Comparison of ENCODE assay signal across 1 cellular context in genomic region chr9:131595771-131596743, GRCh38.
TF ChIP-seq lines count a peak whose summit lies in the region.

No MANE protein-coding gene starts in this region.

TF ChIP-seq in HepG2, 621 proteins besides CTCF, POLR2A, EP300 and RAD21 (continued from another document):
- TF ChIP-seq, protein P1, sequence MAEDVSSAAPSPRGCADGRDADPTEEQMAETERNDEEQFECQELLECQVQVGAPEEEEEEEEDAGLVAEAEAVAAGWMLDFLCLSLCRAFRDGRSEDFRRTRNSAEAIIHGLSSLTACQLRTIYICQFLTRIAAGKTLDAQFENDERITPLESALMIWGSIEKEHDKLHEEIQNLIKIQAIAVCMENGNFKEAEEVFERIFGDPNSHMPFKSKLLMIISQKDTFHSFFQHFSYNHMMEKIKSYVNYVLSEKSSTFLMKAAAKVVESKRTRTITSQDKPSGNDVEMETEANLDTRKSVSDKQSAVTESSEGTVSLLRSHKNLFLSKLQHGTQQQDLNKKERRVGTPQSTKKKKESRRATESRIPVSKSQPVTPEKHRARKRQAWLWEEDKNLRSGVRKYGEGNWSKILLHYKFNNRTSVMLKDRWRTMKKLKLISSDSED (CRISPR knock-in tag; IDR thresholded peaks at IDR 0.05), result no peak
- TF ChIP-seq, protein P2, sequence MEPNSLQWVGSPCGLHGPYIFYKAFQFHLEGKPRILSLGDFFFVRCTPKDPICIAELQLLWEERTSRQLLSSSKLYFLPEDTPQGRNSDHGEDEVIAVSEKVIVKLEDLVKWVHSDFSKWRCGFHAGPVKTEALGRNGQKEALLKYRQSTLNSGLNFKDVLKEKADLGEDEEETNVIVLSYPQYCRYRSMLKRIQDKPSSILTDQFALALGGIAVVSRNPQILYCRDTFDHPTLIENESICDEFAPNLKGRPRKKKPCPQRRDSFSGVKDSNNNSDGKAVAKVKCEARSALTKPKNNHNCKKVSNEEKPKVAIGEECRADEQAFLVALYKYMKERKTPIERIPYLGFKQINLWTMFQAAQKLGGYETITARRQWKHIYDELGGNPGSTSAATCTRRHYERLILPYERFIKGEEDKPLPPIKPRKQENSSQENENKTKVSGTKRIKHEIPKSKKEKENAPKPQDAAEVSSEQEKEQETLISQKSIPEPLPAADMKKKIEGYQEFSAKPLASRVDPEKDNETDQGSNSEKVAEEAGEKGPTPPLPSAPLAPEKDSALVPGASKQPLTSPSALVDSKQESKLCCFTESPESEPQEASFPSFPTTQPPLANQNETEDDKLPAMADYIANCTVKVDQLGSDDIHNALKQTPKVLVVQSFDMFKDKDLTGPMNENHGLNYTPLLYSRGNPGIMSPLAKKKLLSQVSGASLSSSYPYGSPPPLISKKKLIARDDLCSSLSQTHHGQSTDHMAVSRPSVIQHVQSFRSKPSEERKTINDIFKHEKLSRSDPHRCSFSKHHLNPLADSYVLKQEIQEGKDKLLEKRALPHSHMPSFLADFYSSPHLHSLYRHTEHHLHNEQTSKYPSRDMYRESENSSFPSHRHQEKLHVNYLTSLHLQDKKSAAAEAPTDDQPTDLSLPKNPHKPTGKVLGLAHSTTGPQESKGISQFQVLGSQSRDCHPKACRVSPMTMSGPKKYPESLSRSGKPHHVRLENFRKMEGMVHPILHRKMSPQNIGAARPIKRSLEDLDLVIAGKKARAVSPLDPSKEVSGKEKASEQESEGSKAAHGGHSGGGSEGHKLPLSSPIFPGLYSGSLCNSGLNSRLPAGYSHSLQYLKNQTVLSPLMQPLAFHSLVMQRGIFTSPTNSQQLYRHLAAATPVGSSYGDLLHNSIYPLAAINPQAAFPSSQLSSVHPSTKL (CRISPR knock-in tag; IDR thresholded peaks at IDR 0.05), result no peak
